Comparison of ENCODE assay signal across 17 cellular contexts in genomic region chr20:8693709-8694108, GRCh38.
DNase-seq lines count a peak whose midpoint lies in the region; FAIRE-seq and TF ChIP-seq lines count a peak whose summit lies in the region.
"Had no signal": no experiment of that assay in that cellular context is flagged by ENCODE, and none has a peak within 500 bp of the region (broad histone marks: within the 10 kb centered on the region; RNA-seq: fewer than 3 reads in every experiment).

No MANE protein-coding gene starts in this region.

- peaks cover 14% of the 10 kb centered on the region for H3K4me1 Mint-ChIP-seq in astrocyte (ENCODE audit: low read depth, unreplicated experiment)
- H3K4me1 Mint-ChIP-seq in glutamatergic neuron (ENCODE audit: low read depth, unreplicated experiment): no peaks in the 10 kb centered on the region
- H3K4me1 Mint-ChIP-seq: neural crest cell had no signal

- peak; percentile 84 for FAIRE-seq in astrocyte (lab: Jason Lieb, UNC)
- FAIRE-seq: GM12878 had no signal

- H3K9me3 Mint-ChIP-seq in astrocyte (ENCODE audit: unreplicated experiment): peaks cover 5% of the 10 kb centered on the region
- peaks cover 3% of the 10 kb centered on the region for H3K9me3 Mint-ChIP-seq in glutamatergic neuron (ENCODE audit: unreplicated experiment)

- H3K9me3 ChIP-seq in HAP-1 (0 out of 2 replicates have a peak, but pooled peaks cover 3% of the 10 kb centered on the region), astrocyte (ENCODE audit: insufficient read depth, low read depth, low read length) (no peaks in the 10 kb centered on the region)

- in situ Hi-C loops in HAP-1 (cut with MboI; ENCODE audit: low sequenced_read_pairs): no loop called here

- H3K27ac Mint-ChIP-seq in astrocyte (ENCODE audit: unreplicated experiment) (no peak overlapping the region), glutamatergic neuron (ENCODE audit: unreplicated experiment) (no peak overlapping the region)
- H3K27ac Mint-ChIP-seq: activated naive CD4-positive, alpha-beta T cell treated with anti-CD3 and anti-CD28 coated beads for 36 hours had no signal

- DNase-seq in HAP-1 (ENCODE audit: low spot score in 2 of 2): peak; percentile 16 to 50
- DNase-seq in astrocyte (ENCODE audit: low read depth): peak; percentile 90
- DNase-seq in glomerular visceral epithelial cell (ENCODE audit: extremely low spot score): peak; percentile 85
- no peak for DNase-seq in glutamatergic neuron
- no peak for DNase-seq in coronary artery (ENCODE audit: low spot score)
- no peak for DNase-seq in NAMALWA (ENCODE audit: low spot score)
- no peak for DNase-seq in NCI-H345 (lab: John Stamatoyannopoulos, UW)
- DNase-seq: activated naive CD4-positive, alpha-beta T cell treated with anti-CD3 and anti-CD28 coated beads for 36 hours; cerebellar nuclear complex; NCI-H1092; NCI-H446 treated with DMSO at 0.1 percent for 48 hours; stimulated activated naive CD8-positive, alpha-beta T cell treated with anti-CD3 and anti-CD28 coated beads, Interleukin-15, Interleukin-2, amounts not matched to agents 100 U/mL and 50 U/mL, for 24 hours had no signal

- 0 out of 2 replicates have a peak overlapping the region, but pooled peaks have one; percentile 6 for H3K27ac ChIP-seq in ACC112 (ENCODE audit: low read depth, low read length)
- H3K27ac ChIP-seq in astrocyte (ENCODE audit: low read depth, low read length): peak overlapping the region; percentile 14
- no peak overlapping the region for H3K27ac ChIP-seq in coronary artery
- H3K27ac ChIP-seq: epithelial cell of prostate had no signal

- H3K27me3 Mint-ChIP-seq in astrocyte (ENCODE audit: low read depth, unreplicated experiment) (no peaks in the 10 kb centered on the region), glutamatergic neuron (ENCODE audit: unreplicated experiment) (no peaks in the 10 kb centered on the region)

- H3K79me2 ChIP-seq in ACC112 (ENCODE audit: control insufficient read depth, insufficient read depth, low read length, unreplicated experiment): no peaks in the 10 kb centered on the region
- no peaks in the 10 kb centered on the region for H3K79me2 ChIP-seq in astrocyte (ENCODE audit: insufficient read depth, low read length)

- no peak overlapping the region for H3K9ac ChIP-seq in astrocyte (ENCODE audit: low read length)

- no peaks in the 10 kb centered on the region for H4K20me1 ChIP-seq in astrocyte (ENCODE audit: insufficient read depth, low read length)

- no peak for TF ChIP-seq CTCF in astrocyte (IDR thresholded peaks at IDR 0.05; ENCODE audit: insufficient read depth, low read depth, low read length)
- TF ChIP-seq CTCF in glutamatergic neuron (IDR thresholded peaks at IDR 0.05; ENCODE audit: partially characterized antibody, unreplicated experiment): no peak
- no peak for TF ChIP-seq CTCF in coronary artery (IDR thresholded peaks at IDR 0.05)

- H2AFZ ChIP-seq in ACC112 (ENCODE audit: low read length, unreplicated experiment) (no peak overlapping the region), astrocyte (ENCODE audit: low read depth, low read length) (no peak overlapping the region)

- H3K27me3 ChIP-seq in ACC112 (ENCODE audit: insufficient read depth, low read length) (no peaks in the 10 kb centered on the region), HAP-1 (ENCODE audit: low read depth) (no peaks in the 10 kb centered on the region), astrocyte (ENCODE audit: insufficient read depth, low read length) (no peaks in the 10 kb centered on the region)

- 0 out of 2 replicates have a peak, but pooled peaks cover 2% of the 10 kb centered on the region for H3K36me3 ChIP-seq in ACC112 (ENCODE audit: insufficient read depth, low read length)
- no peaks in the 10 kb centered on the region for H3K36me3 ChIP-seq in HAP-1 (replicated peaks)
- H3K36me3 ChIP-seq in astrocyte (ENCODE audit: insufficient read depth, low read length): no peaks in the 10 kb centered on the region

- H3K4me3 Mint-ChIP-seq in astrocyte (ENCODE audit: unreplicated experiment) (no peak overlapping the region), glutamatergic neuron (ENCODE audit: unreplicated experiment) (no peak overlapping the region)
- H3K4me3 Mint-ChIP-seq: activated naive CD4-positive, alpha-beta T cell treated with anti-CD3 and anti-CD28 coated beads for 36 hours; neural crest cell had no signal

- H3K4me2 ChIP-seq in astrocyte (ENCODE audit: low read length): peak overlapping the region; percentile 19

- H3K4me3 ChIP-seq in ACC112 (ENCODE audit: low read depth, low read length): no peak overlapping the region
- H3K4me3 ChIP-seq in HAP-1: no peak overlapping the region
- H3K4me3 ChIP-seq in astrocyte (ENCODE audit: insufficient read depth, low read depth, low read length): no peak overlapping the region
- no peak overlapping the region for H3K4me3 ChIP-seq in coronary artery
- H3K4me3 ChIP-seq: GM12878, lung had no signal

- H3K4me1 ChIP-seq in ACC112 (ENCODE audit: control insufficient read depth, insufficient read depth, low read length, unreplicated experiment): peaks cover 13% of the 10 kb centered on the region
- peaks cover 25% of the 10 kb centered on the region for H3K4me1 ChIP-seq in HAP-1
- peaks cover 8% of the 10 kb centered on the region for H3K4me1 ChIP-seq in astrocyte (ENCODE audit: insufficient read depth, low read length)

- H3K36me3 Mint-ChIP-seq in astrocyte (ENCODE audit: low read depth, unreplicated experiment) (no peaks in the 10 kb centered on the region), glutamatergic neuron (ENCODE audit: unreplicated experiment) (no peaks in the 10 kb centered on the region)

Comparison
In these comparisons a context has a peak if more than half of its experiments do, and no peak if none do; other contexts are left out.
1. H3K27ac ChIP-seq: peak in ACC112 (single experiment) and astrocyte (single experiment); none in coronary artery (0 of 2).
2. DNase-seq: peak in HAP-1 (2 of 2), astrocyte (single experiment) and glomerular visceral epithelial cell (single experiment); none in glutamatergic neuron (single experiment), coronary artery (single experiment), NAMALWA (single experiment) and NCI-H345 (single experiment).